ENCODE assay signal across 8 cellular contexts in the genomic region with DNA sequence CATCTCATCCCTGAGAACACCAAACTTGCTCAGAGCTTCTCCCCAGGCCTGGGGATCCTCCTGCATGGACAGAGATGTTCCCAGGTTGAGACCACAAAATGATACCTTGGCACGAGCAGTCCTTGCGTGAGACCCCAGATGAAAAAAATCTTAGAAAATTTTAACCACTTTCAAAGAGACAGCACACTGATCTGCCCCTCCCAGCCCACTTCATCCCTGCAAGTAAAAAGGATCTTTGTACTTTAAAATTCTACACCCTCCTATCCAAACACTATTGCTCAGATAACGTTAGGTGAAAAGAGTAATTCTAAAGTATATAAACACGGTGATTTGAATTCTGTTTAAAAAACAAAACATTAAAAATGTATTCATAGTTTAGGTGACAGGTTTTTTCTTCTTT.
"Had no signal": no experiment of that assay in that cellular context is flagged by ENCODE, and none has a peak within 500 bp of the region (broad histone marks: within the 10 kb centered on the region; RNA-seq: fewer than 3 reads in every experiment).

No MANE protein-coding gene starts in this region.

- DNase-seq: GDM1, GF-D8 had no signal

- H3K4me3 ChIP-seq: GM12878 had no signal

- ATAC-seq: GM12878 had no signal

- FAIRE-seq: G401.6, GM12878, GM12891, GM12892, GM18507, GM19239 had no signal
